12 cellular contexts compared by ENCODE assay signal in the genomic region with DNA sequence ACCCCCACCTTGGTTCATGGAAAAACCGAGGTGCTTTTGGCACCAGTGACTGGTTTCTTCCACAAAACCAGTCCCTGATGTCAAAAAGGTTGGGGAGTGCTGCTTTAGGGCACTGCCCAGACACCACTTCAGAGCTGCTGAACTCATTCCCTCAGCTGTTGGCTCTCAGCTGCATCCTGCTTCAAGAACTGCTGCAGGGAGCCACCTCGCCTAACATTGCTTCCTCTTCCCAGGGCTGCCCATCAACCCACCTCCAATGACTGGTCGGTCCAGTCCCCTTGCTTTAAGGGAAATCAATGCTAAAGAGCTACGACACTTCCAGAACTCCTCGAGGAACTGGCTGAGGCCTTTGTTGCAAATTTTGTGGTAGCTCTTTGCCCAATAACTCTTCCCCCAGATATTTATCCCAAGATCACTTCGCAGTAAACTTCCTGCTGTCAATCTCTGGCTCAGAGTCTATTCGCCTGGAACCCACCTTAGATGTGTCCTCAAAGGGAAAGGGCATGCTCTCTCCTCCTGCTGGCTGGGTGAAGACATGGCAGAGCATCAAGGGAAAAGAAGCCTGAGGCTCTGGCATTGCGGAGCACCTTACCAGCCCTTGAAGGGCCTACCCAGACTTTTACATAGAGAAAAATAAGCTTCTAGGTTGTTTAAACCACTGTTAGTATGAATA. TPM values are rescaled to one million over a fixed set of nuclear protein-coding genes. Genes with fewer than 3 reads are reported as not detected.
DNase-seq lines count a peak whose midpoint lies in the region; ATAC-seq, FAIRE-seq and TF ChIP-seq lines count a peak whose summit lies in the region.
"Had no signal": no experiment of that assay in that cellular context is flagged by ENCODE, and none has a peak within 500 bp of the region (broad histone marks: within the 10 kb centered on the region; RNA-seq: fewer than 3 reads in every experiment).

No MANE protein-coding gene starts in this region.

- CTCF ChIA-PET in activated CD4-positive, alpha-beta T cell treated with anti-CD3 and anti-CD28 coated beads for 36 hours (lab: Charles Lee) = interaction anchor here (0.6 to 2.0 kb wide), 7 partner anchors 18 to 924 kb away, joined by 3 to 8 read pairs (median 4); partner anchors contain the start of gene C1orf52

- H3K79me2 ChIP-seq in Karpas-422 (ENCODE audit: low read length) (no peaks in the 10 kb centered on the region), neural progenitor cell (ENCODE audit: low read depth) (no peaks in the 10 kb centered on the region)

- ATAC-seq in activated CD4-positive, alpha-beta T cell treated with anti-CD3 and anti-CD28 coated beads for 36 hours = peak; percentile 36

- no peaks in the 10 kb centered on the region for H3K9me2 ChIP-seq in Karpas-422 (replicated peaks; ENCODE audit: insufficient read depth, low read length)

- no peak overlapping the region for H3K9ac ChIP-seq in Karpas-422 (ENCODE audit: low read length)
- H3K9ac ChIP-seq in neural progenitor cell = no peak overlapping the region
- H3K9ac ChIP-seq: BLaER1 treated with 17β-estradiol and CSF1 and Interleukin-3, amounts not matched to agents 10 nM and 100 nM had no signal

- no peak overlapping the region for H3K27ac Mint-ChIP-seq in activated CD4-positive, alpha-beta T cell treated with anti-CD3 and anti-CD28 coated beads for 36 hours
- H3K27ac Mint-ChIP-seq in neural progenitor cell = no peak overlapping the region

- POLR2A ChIA-PET in activated CD4-positive, alpha-beta T cell treated with anti-CD3 and anti-CD28 coated beads for 36 hours (lab: Charles Lee) = no interaction called here

- no peaks in the 10 kb centered on the region for H3K36me3 Mint-ChIP-seq in activated CD4-positive, alpha-beta T cell treated with anti-CD3 and anti-CD28 coated beads for 36 hours (ENCODE audit: low read depth)
- no peaks in the 10 kb centered on the region for H3K36me3 Mint-ChIP-seq in neural progenitor cell
- H3K36me3 Mint-ChIP-seq: activated naive CD4-positive, alpha-beta T cell treated with anti-CD3 and anti-CD28 coated beads, Interleukin-2, amount 50 U/mL, for 72 hours had no signal

- intact Hi-C loops in activated CD4-positive, alpha-beta T cell treated with anti-CD3 and anti-CD28 coated beads for 36 hours (cut with DNase I, micrococcal nuclease) = no loop called here

- no peak for FAIRE-seq in bronchial epithelial cell (lab: Jason Lieb, UNC)

- H3K4me3 ChIP-seq in Karpas-422 (ENCODE audit: low read length) (no peak overlapping the region), bronchial epithelial cell (ENCODE audit: low read depth, low read length) (no peak overlapping the region), neural progenitor cell (no peak overlapping the region)
- H3K4me3 ChIP-seq: BLaER1 treated with 17β-estradiol and CSF1 and Interleukin-3, amounts not matched to agents 10 nM and 100 nM; tibial artery had no signal

- H3K4me1 Mint-ChIP-seq in activated CD4-positive, alpha-beta T cell treated with anti-CD3 and anti-CD28 coated beads for 36 hours = no peaks in the 10 kb centered on the region
- H3K4me1 Mint-ChIP-seq in neural progenitor cell = peaks cover 9% of the 10 kb centered on the region

- peak; percentile 26 for TF ChIP-seq CTCF in bronchial epithelial cell (IDR thresholded peaks at IDR 0.05; ENCODE audit: insufficient read depth, low read length, severe bottlenecking)
- peak; percentile 38 for TF ChIP-seq CTCF in neural progenitor cell (IDR thresholded peaks at IDR 0.05)

- H2AFZ ChIP-seq in Karpas-422 (ENCODE audit: low read length) (no peak overlapping the region), neural progenitor cell (replicated peaks) (no peak overlapping the region)

- H3K4me2 ChIP-seq in Karpas-422 (ENCODE audit: low read depth, low read length, poor library complexity, severe bottlenecking) (no peak overlapping the region), neural progenitor cell (no peak overlapping the region)
- H3K4me2 ChIP-seq: BLaER1 treated with 17β-estradiol and CSF1 and Interleukin-3, amounts not matched to agents 10 nM and 100 nM had no signal

- H3K36me3 ChIP-seq in Karpas-422 (ENCODE audit: insufficient read depth, low read length) (no peaks in the 10 kb centered on the region), bronchial epithelial cell (ENCODE audit: control insufficient read depth, insufficient read depth, low read length) (no peaks in the 10 kb centered on the region), neural progenitor cell (no peaks in the 10 kb centered on the region)
- H3K36me3 ChIP-seq: BLaER1 treated with 17β-estradiol and CSF1 and Interleukin-3, amounts not matched to agents 10 nM and 100 nM; tibial artery had no signal

- no peaks in the 10 kb centered on the region for H3K27me3 Mint-ChIP-seq in activated CD4-positive, alpha-beta T cell treated with anti-CD3 and anti-CD28 coated beads for 36 hours
- H3K27me3 Mint-ChIP-seq in neural progenitor cell (ENCODE audit: insufficient read depth, low read depth) = no peaks in the 10 kb centered on the region

- no peaks in the 10 kb centered on the region for H3K9me3 Mint-ChIP-seq in activated CD4-positive, alpha-beta T cell treated with anti-CD3 and anti-CD28 coated beads for 36 hours (ENCODE audit: low read depth)
- H3K9me3 Mint-ChIP-seq in neural progenitor cell = no peaks in the 10 kb centered on the region
- H3K9me3 Mint-ChIP-seq: activated naive CD4-positive, alpha-beta T cell treated with anti-CD3 and anti-CD28 coated beads, Interleukin-2, amount 50 U/mL, for 72 hours had no signal

- DNase-seq in activated CD4-positive, alpha-beta T cell treated with anti-CD3 and anti-CD28 coated beads for 36 hours = peak; percentile 13
- no peak for DNase-seq in activated CD4-positive, alpha-beta T cell treated with anti-CD3 and anti-CD28 coated beads for 1 hour
- DNase-seq in Karpas-422 = peak; percentile 51
- no peak for DNase-seq in bronchial epithelial cell (ENCODE audit: low read depth)
- DNase-seq in neural progenitor cell (ENCODE audit: low spot score) = peak; percentile 6
- DNase-seq in activated T-cell treated with anti-CD3 and anti-CD28 coated beads for 4 hours = no peak
- DNase-seq in stimulated activated CD4-positive, alpha-beta T cell treated with anti-CD3 and anti-CD28 coated beads, Interleukin-15, amount 100 ng/mL, for 24 hours = no peak
- DNase-seq in hypothalamus (lab: John Stamatoyannopoulos, UW) = no peak
- DNase-seq: NCI-H1694 treated with DMSO at 0.1 percent for 48 hours, tibial artery had no signal

- H3K9me3 ChIP-seq in Karpas-422 (ENCODE audit: low read length) = no peaks in the 10 kb centered on the region
- no peaks in the 10 kb centered on the region for H3K9me3 ChIP-seq in neural progenitor cell (ENCODE audit: low read depth)
- H3K9me3 ChIP-seq: BLaER1 treated with 17β-estradiol and CSF1 and Interleukin-3, amounts not matched to agents 10 nM and 100 nM; tibial artery had no signal

- no peaks in the 10 kb centered on the region for H4K20me1 ChIP-seq in Karpas-422 (ENCODE audit: insufficient read depth, low read depth, low read length)
- no peaks in the 10 kb centered on the region for H4K20me1 ChIP-seq in neural progenitor cell (ENCODE audit: low read depth)
- H4K20me1 ChIP-seq: BLaER1 treated with 17β-estradiol and CSF1 and Interleukin-3, amounts not matched to agents 10 nM and 100 nM had no signal

- H3K4me1 ChIP-seq in Karpas-422 (ENCODE audit: low read length) (peaks cover 2% of the 10 kb centered on the region; the same call in 1 of the 2 replicates), neural progenitor cell (peaks cover 9% of the 10 kb centered on the region)
- H3K4me1 ChIP-seq: BLaER1 treated with 17β-estradiol and CSF1 and Interleukin-3, amounts not matched to agents 10 nM and 100 nM had no signal

- H3K4me3 Mint-ChIP-seq in activated CD4-positive, alpha-beta T cell treated with anti-CD3 and anti-CD28 coated beads for 36 hours = no peak overlapping the region
- no peak overlapping the region for H3K4me3 Mint-ChIP-seq in neural progenitor cell

- H3K27me3 ChIP-seq in Karpas-422 (ENCODE audit: low read length) (no peaks in the 10 kb centered on the region), bronchial epithelial cell (ENCODE audit: control insufficient read depth, insufficient read depth, low read length) (no peaks in the 10 kb centered on the region), neural progenitor cell (no peaks in the 10 kb centered on the region)
- H3K27me3 ChIP-seq: BLaER1 treated with 17β-estradiol and CSF1 and Interleukin-3, amounts not matched to agents 10 nM and 100 nM; tibial artery had no signal

- no peaks in the 10 kb centered on the region for H3F3A ChIP-seq in neural progenitor cell (ENCODE audit: low read depth)

- H3K27ac ChIP-seq in Karpas-422 (ENCODE audit: low read length) (no peak overlapping the region), neural progenitor cell (no peak overlapping the region)
- H3K27ac ChIP-seq: BLaER1 treated with 17β-estradiol and CSF1 and Interleukin-3, amounts not matched to agents 10 nM and 100 nM; tibial artery had no signal

RNA-seq across cellular contexts. Expression of gene C1orf52, which starts 29.0 kb away (rescaled TPM):
- 10 to 100 TPM; 23.5 to 24.6 TPM for total RNA-seq in activated CD4-positive, alpha-beta T cell treated with anti-CD3 and anti-CD28 coated beads for 36 hours
- 17.8 and 22.9 TPM in 2 replicates for total RNA-seq in Karpas-422 (2014; rRNA removed; shearing (Covaris generic); ENCODE audit: low replicate concordance)
- total RNA-seq in bronchial epithelial cell (11.1 and 12.5 TPM in 2 replicates), neural progenitor cell (ENCODE audit: low replicate concordance) (33.2 and 55.8 TPM in 2 replicates)

RNA-seq across cellular contexts. Expression of gene SYDE2, which starts 29.6 kb away (rescaled TPM):
- 1 to 10 TPM; 2.9 to 3.3 TPM for total RNA-seq in activated CD4-positive, alpha-beta T cell treated with anti-CD3 and anti-CD28 coated beads for 36 hours
- total RNA-seq in Karpas-422 (2014; rRNA removed; shearing (Covaris generic); ENCODE audit: low replicate concordance) = not detected in 2 replicates
- total RNA-seq in bronchial epithelial cell (3.2 and 4.7 TPM in 2 replicates), neural progenitor cell (ENCODE audit: low replicate concordance) (10.9 and 12.0 TPM in 2 replicates)

RNA-seq across cellular contexts. Expression of gene BCL10, which starts 46.0 kb away (rescaled TPM):
- 10 to 100 TPM; 28.3 to 28.8 TPM for total RNA-seq in activated CD4-positive, alpha-beta T cell treated with anti-CD3 and anti-CD28 coated beads for 36 hours
- 16.5 and 32.2 TPM in 2 replicates for total RNA-seq in Karpas-422 (2014; rRNA removed; shearing (Covaris generic); ENCODE audit: low replicate concordance)
- total RNA-seq in bronchial epithelial cell (31.3 and 46.1 TPM in 2 replicates), neural progenitor cell (ENCODE audit: low replicate concordance) (17.4 and 28.2 TPM in 2 replicates)

Comparison
In these comparisons a context has a peak if more than half of its experiments do, and no peak if none do; other contexts are left out.
1. DNase-seq: peak in activated CD4-positive, alpha-beta T cell treated with anti-CD3 and anti-CD28 coated beads for 36 hours (single experiment), Karpas-422 (single experiment) and neural progenitor cell (single experiment); none in activated CD4-positive, alpha-beta T cell treated with anti-CD3 and anti-CD28 coated beads for 1 hour (single experiment), bronchial epithelial cell (single experiment), activated T-cell treated with anti-CD3 and anti-CD28 coated beads for 4 hours (single experiment), stimulated activated CD4-positive, alpha-beta T cell treated with anti-CD3 and anti-CD28 coated beads, Interleukin-15, amount 100 ng/mL, for 24 hours (single experiment) and hypothalamus (0 of 51).